16 cellular contexts compared by ENCODE assay signal in the genomic region with DNA sequence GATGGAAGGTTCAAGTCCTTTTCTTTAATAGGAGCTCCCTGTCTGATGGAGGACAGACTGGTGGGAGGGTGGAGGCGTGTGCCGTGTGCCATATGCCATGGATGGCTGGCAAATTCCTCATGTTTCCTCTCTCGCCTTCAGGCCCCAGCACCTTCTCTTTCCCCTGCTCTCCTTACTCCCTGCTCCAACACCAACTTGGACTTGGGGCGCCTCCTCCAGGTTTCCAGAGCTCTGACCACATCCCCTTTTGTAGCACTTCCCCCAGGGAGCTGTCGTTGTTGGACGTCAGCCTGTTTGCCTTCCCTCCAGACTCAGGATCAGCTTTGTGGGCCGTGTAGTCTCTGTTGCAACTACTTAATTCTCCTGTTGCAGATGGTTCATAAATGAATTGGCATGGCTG. TPM values are rescaled to one million over a fixed set of nuclear protein-coding genes. Genes with fewer than 3 reads are reported as not detected.
DNase-seq lines count a peak whose midpoint lies in the region; ATAC-seq and TF ChIP-seq lines count a peak whose summit lies in the region.
"Had no signal": no experiment of that assay in that cellular context is flagged by ENCODE, and none has a peak within 500 bp of the region (broad histone marks: within the 10 kb centered on the region; RNA-seq: fewer than 3 reads in every experiment).

No MANE protein-coding gene starts in this region.

- DNase-seq in EH (ENCODE audit: low read depth) = peak; percentile 23
- DNase-seq in NB4 (ENCODE audit: low read depth) = peak; percentile 90
- peak; percentile 65 for DNase-seq in lower lobe of right lung
- no peak for DNase-seq in HCEC 1CT
- DNase-seq in COR-L47 (lab: John Stamatoyannopoulos, UW) = no peak
- no peak for DNase-seq in T1000 (lab: John Stamatoyannopoulos, UW)
- DNase-seq: activated B cell treated with CpG ODN at 0.5 μM for 24 hours; GOT3; midbrain; NCI-H1105; NCI-H510A treated with DMSO at 0.1 percent for 48 hours; stimulated activated CD4-positive, alpha-beta T cell treated with anti-CD3 and anti-CD28 coated beads, Interleukin-1b, Interleukin-23, amount 100 ng/mL, for 48 hours had no signal

- H3K4me1 ChIP-seq in lower lobe of right lung = no peaks in the 10 kb centered on the region
- H3K4me1 ChIP-seq: SJSA1 had no signal

- intact Hi-C loops in lower lobe of right lung (cut with DNase I) = no loop called here

- H3K4me3 ChIP-seq in NB4 (ENCODE audit: low read depth, low read length) = no peak overlapping the region
- H3K4me3 ChIP-seq in lower lobe of right lung = no peak overlapping the region
- H3K4me3 ChIP-seq: SJSA1 had no signal

- H3K9me3 ChIP-seq in lower lobe of right lung = peaks cover 5% of the 10 kb centered on the region
- H3K9me3 ChIP-seq: SJSA1 had no signal

- peaks cover 6% of the 10 kb centered on the region for H3K36me3 ChIP-seq in lower lobe of right lung
- H3K36me3 ChIP-seq: SJSA1 had no signal

- no peaks in the 10 kb centered on the region for H3K27me3 ChIP-seq in lower lobe of right lung (ENCODE audit: low read depth)
- H3K27me3 ChIP-seq: SJSA1 had no signal

- TF ChIP-seq POLR2A in NB4 (IDR thresholded peaks at IDR 0.05; ENCODE audit: extremely low read depth, insufficient read length) = no peak

- TF ChIP-seq CTCF in NB4 (IDR thresholded peaks at IDR 0.05; ENCODE audit: low read depth, low read length) (peak; percentile 16), lower lobe of right lung (IDR thresholded peaks at IDR 0.05) (no peak)

- ATAC-seq in lower lobe of right lung = peak; percentile 86 to 89
- ATAC-seq in HG03342 (IDR thresholded peaks at IDR 0.05; ENCODE audit: unreplicated experiment) = no peak

- H3K27ac ChIP-seq in angular gyrus (ENCODE audit: low read depth, low read length) (peak overlapping the region; percentile 39), lower lobe of right lung (no peak overlapping the region)
- H3K27ac ChIP-seq: SJSA1 had no signal

RNA-seq across cellular contexts. Expression of a gene that starts 30.7 kb away (rescaled TPM):
- 3.3 TPM for total RNA-seq in lower lobe of right lung
- total RNA-seq: activated B cell treated with CpG ODN at 0.5 μM for 24 hours, B cell had no signal

RNA-seq across cellular contexts. Expression of a gene that starts 53.0 kb away (rescaled TPM):
- total RNA-seq in lower lobe of right lung = 17.3 TPM

Comparison
In these comparisons a context has a peak if more than half of its experiments do, and no peak if none do; other contexts are left out.
1. DNase-seq: peak in EH (single experiment), NB4 (single experiment) and lower lobe of right lung (single experiment); none in HCEC 1CT (single experiment), COR-L47 (single experiment) and T1000 (single experiment).